Comparison of ENCODE assay signal across 23 cellular contexts in genomic region chr4:177323416-177323815, GRCh38. TPM values are rescaled to one million over a fixed set of nuclear protein-coding genes. Genes with fewer than 3 reads are reported as not detected.
A peak's percentile ranks its signal among the peaks of the same experiment; 100 is the strongest.
DNase-seq lines count a peak whose midpoint lies in the region; ATAC-seq, FAIRE-seq and TF ChIP-seq lines count a peak whose summit lies in the region.
"Had no signal": no experiment of that assay in that cellular context is flagged by ENCODE, and none has a peak within 500 bp of the region (broad histone marks: within the 10 kb centered on the region; RNA-seq: fewer than 3 reads in every experiment).

No MANE protein-coding gene starts in this region.

- DNase-seq in T-helper 1 cell (no peak), GM12892 (ENCODE audit: insufficient read length) (no peak), osteoblast (ENCODE audit: insufficient read length, low spot score, missing footprints) (no peak), uterus (no peak), activated T-cell treated with anti-CD3 and anti-CD28 coated beads for 4 hours (no peak)
- DNase-seq: 8988T, C1 segment of cervical spinal cord, Calu3, DMS79, GDM1, HFFc6, MM.1S, NCI-H187 treated with DMSO at 0.1 percent for 48 hours, NCI-H446, NCI-H748 treated with DMSO at 0.1 percent for 48 hours, Right ventricle myocardium superior, SW 1271 had no signal

- H3K36me3 ChIP-seq in osteoblast (ENCODE audit: insufficient read depth, low read length) (peaks cover 5% of the 10 kb centered on the region), uterus (no peaks in the 10 kb centered on the region)

- H3K4me2 ChIP-seq in osteoblast (ENCODE audit: insufficient read depth, low read length), result peak overlapping the region; percentile 52
- H3K4me2 ChIP-seq: KMS-11 had no signal

- H3K4me1 Mint-ChIP-seq in T-helper 1 cell treated with Interleukin-12 subunit alpha and Interleukin-12 subunit beta and Interleukin-4 antibody, amounts not matched to agents 30 μg/mL and 1 μg/mL, for 36 hours (ENCODE audit: low read depth), result peaks cover 69% of the 10 kb centered on the region
- peaks cover 29% of the 10 kb centered on the region for H3K4me1 Mint-ChIP-seq in activated T-helper 17 cell treated with anti-CD3 and anti-CD28 coated beads, Interleukin-2, amount 50 U/mL, for 72 hours

- intact Hi-C loops in uterus (cut with DNase I; ENCODE audit: low total_unique reads), result no loop called here

- FAIRE-seq in GM12892 (lab: Jason Lieb, UNC), result peak; percentile 42
- FAIRE-seq: H1 had no signal

- peaks cover 17% of the 10 kb centered on the region for H3K4me1 ChIP-seq in osteoblast (ENCODE audit: insufficient read depth, low read length)
- H3K4me1 ChIP-seq in uterus, result no peaks in the 10 kb centered on the region

- ATAC-seq in activated T-helper 17 cell treated with anti-CD3 and anti-CD28 coated beads, Interleukin-2, amount 50 U/mL, for 72 hours (replicated peaks), result no peak
- no peak for ATAC-seq in GM21529 (IDR thresholded peaks at IDR 0.05; ENCODE audit: unreplicated experiment)
- ATAC-seq: Panc1 had no signal

- H3K27me3 Mint-ChIP-seq in T-helper 1 cell treated with Interleukin-12 subunit alpha and Interleukin-12 subunit beta and Interleukin-4 antibody, amounts not matched to agents 30 μg/mL and 1 μg/mL, for 36 hours (ENCODE audit: low read depth), result no peaks in the 10 kb centered on the region
- H3K27me3 Mint-ChIP-seq in activated T-helper 17 cell treated with anti-CD3 and anti-CD28 coated beads, Interleukin-2, amount 50 U/mL, for 72 hours, result no peaks in the 10 kb centered on the region

- H3K27ac ChIP-seq in osteoblast (ENCODE audit: low read depth, low read length) (no peak overlapping the region), uterus (no peak overlapping the region)
- H3K27ac ChIP-seq: KMS-11 had no signal

- peak overlapping the region; percentile 89 for H2AFZ ChIP-seq in osteoblast (ENCODE audit: low read length)

- H3K4me3 ChIP-seq in osteoblast (ENCODE audit: insufficient read depth, low read length) (peak overlapping the region; percentile 8), uterus (no peak overlapping the region)

- H3K9me3 ChIP-seq in osteoblast (ENCODE audit: low read depth, low read length) (no peaks in the 10 kb centered on the region), uterus (no peaks in the 10 kb centered on the region)

- peaks cover 68% of the 10 kb centered on the region for H3K79me2 ChIP-seq in osteoblast (ENCODE audit: insufficient read depth, low read length)

- peaks cover 5% of the 10 kb centered on the region for H3K9me3 Mint-ChIP-seq in T-helper 1 cell treated with Interleukin-12 subunit alpha and Interleukin-12 subunit beta and Interleukin-4 antibody, amounts not matched to agents 30 μg/mL and 1 μg/mL, for 36 hours
- no peaks in the 10 kb centered on the region for H3K9me3 Mint-ChIP-seq in activated T-helper 17 cell treated with anti-CD3 and anti-CD28 coated beads, Interleukin-2, amount 50 U/mL, for 72 hours
- H3K9me3 Mint-ChIP-seq: HFFc6 had no signal

- no peaks in the 10 kb centered on the region for H4K20me1 ChIP-seq in osteoblast (ENCODE audit: insufficient read depth, low read length)

- peaks cover 41% of the 10 kb centered on the region for H3K36me3 Mint-ChIP-seq in T-helper 1 cell treated with Interleukin-12 subunit alpha and Interleukin-12 subunit beta and Interleukin-4 antibody, amounts not matched to agents 30 μg/mL and 1 μg/mL, for 36 hours (ENCODE audit: low read depth)
- H3K36me3 Mint-ChIP-seq in activated T-helper 17 cell treated with anti-CD3 and anti-CD28 coated beads, Interleukin-2, amount 50 U/mL, for 72 hours (ENCODE audit: low read depth), result peaks cover 6% of the 10 kb centered on the region

- H3K4me3 Mint-ChIP-seq in T-helper 1 cell treated with Interleukin-12 subunit alpha and Interleukin-12 subunit beta and Interleukin-4 antibody, amounts not matched to agents 30 μg/mL and 1 μg/mL, for 36 hours, result peak overlapping the region; percentile 19
- peak overlapping the region; percentile 26 for H3K4me3 Mint-ChIP-seq in activated T-helper 17 cell treated with anti-CD3 and anti-CD28 coated beads, Interleukin-2, amount 50 U/mL, for 72 hours
- H3K4me3 Mint-ChIP-seq: HFFc6 had no signal

- TF ChIP-seq CTCF in osteoblast (IDR thresholded peaks at IDR 0.05; ENCODE audit: extremely low read depth, low read depth, low read length), result no peak
- no peak for TF ChIP-seq CTCF in uterus (IDR thresholded peaks at IDR 0.05)

- no peaks in the 10 kb centered on the region for H3K27me3 ChIP-seq in osteoblast (ENCODE audit: insufficient read depth, low read length)
- no peaks in the 10 kb centered on the region for H3K27me3 ChIP-seq in uterus

- TF ChIP-seq POLR2A in GM12892 (IDR thresholded peaks at IDR 0.05; ENCODE audit: low read depth, low read length) (no peak), uterus (IDR thresholded peaks at IDR 0.05) (no peak)

- peak overlapping the region; percentile 23 for H3K27ac Mint-ChIP-seq in T-helper 1 cell treated with Interleukin-12 subunit alpha and Interleukin-12 subunit beta and Interleukin-4 antibody, amounts not matched to agents 30 μg/mL and 1 μg/mL, for 36 hours
- no peak overlapping the region for H3K27ac Mint-ChIP-seq in activated T-helper 17 cell treated with anti-CD3 and anti-CD28 coated beads, Interleukin-2, amount 50 U/mL, for 72 hours
- H3K27ac Mint-ChIP-seq: HFFc6 had no signal

RNA-seq across cellular contexts. Expression of gene NEIL3, which starts 13.7 kb away (rescaled TPM):
- polyA plus RNA-seq in GM12892 (2012; ENCODE audit: missing spikeins), result 4.8 TPM
- total RNA-seq in activated T-helper 17 cell treated with anti-CD3 and anti-CD28 coated beads, Interleukin-2, amount 50 U/mL, for 72 hours, result 10 to 100 TPM; 23.1 to 25.7 TPM
- total RNA-seq in osteoblast (5.4 and 7.4 TPM in 2 replicates), uterus (1 to 10 TPM in 1 of 4 donors, not detected in 3; 8.3 TPM)
- total RNA-seq: Right ventricle myocardium superior had no signal
